Comparison of ENCODE assay signal across 22 cellular contexts in the genomic region with DNA sequence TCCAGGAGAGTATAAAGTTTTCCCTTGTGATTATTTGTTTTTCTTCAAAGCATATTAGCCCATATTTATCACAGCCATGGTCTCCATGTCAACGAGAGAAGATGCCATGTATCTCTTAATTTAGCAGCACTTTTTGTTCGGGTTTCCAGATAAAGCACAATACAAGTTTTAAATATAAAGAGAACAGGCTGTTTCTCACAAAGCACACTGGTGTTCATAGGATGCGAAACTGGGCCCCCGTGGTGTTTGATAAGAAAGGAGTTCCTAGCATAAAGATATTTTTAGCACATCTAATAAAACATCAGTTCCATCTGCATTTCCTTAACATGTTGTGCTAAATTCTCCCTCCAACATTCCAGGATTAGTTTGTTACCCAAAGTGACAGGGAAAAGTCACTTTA.
"Had no signal": no experiment of that assay in that cellular context is flagged by ENCODE, and none has a peak within 500 bp of the region (broad histone marks: within the 10 kb centered on the region; RNA-seq: fewer than 3 reads in every experiment).

No MANE protein-coding gene starts in this region.

- H3K9me3 ChIP-seq: breast epithelium, tibial nerve had no signal

- H3K4me1 Mint-ChIP-seq: immature natural killer cell, memory B cell, nephron progenitor cell had no signal

- H2AFZ ChIP-seq: hepatocyte had no signal

- H3K27me3 Mint-ChIP-seq: progenitor cell of endocrine pancreas had no signal

- H3K27ac ChIP-seq: breast epithelium, coronary artery, hepatocyte, tibial nerve had no signal

- H3K36me3 ChIP-seq: breast epithelium, tibial nerve had no signal

- H3K36me3 Mint-ChIP-seq: activated naive CD8-positive, alpha-beta T cell; immature natural killer cell; memory B cell had no signal

- H3K4me2 ChIP-seq: hepatocyte had no signal

- H3K27ac Mint-ChIP-seq: activated naive CD8-positive, alpha-beta T cell; activated T-helper 2 cell treated with anti-CD3 and anti-CD28 coated beads, Interferon-gamma antibody, Interleukin-2, Interleukin-4, amounts not matched to agents 10 μg/mL and 5 μg/mL and 100 μg/mL, durations not matched to agents 14 hours and 24 hours and 36 hours; endodermal cell; immature natural killer cell; memory B cell; nephron progenitor cell; progenitor cell of endocrine pancreas had no signal

- H3K27me3 ChIP-seq: breast epithelium, hepatocyte, tibial nerve had no signal

- H3K79me2 ChIP-seq: hepatocyte had no signal

- H3K4me1 ChIP-seq: breast epithelium, tibial nerve had no signal

- H3K9me3 Mint-ChIP-seq: activated T-helper 2 cell treated with anti-CD3 and anti-CD28 coated beads, Interferon-gamma antibody, Interleukin-2, Interleukin-4, amounts not matched to agents 10 μg/mL and 5 μg/mL and 100 μg/mL, durations not matched to agents 14 hours and 24 hours and 36 hours; memory B cell had no signal

- H3K4me3 Mint-ChIP-seq: activated naive CD8-positive, alpha-beta T cell; activated T-cell treated with anti-CD3 and anti-CD28 coated beads, Interleukin-2, amount 50 U/mL, for 4 hours; endodermal cell; immature natural killer cell; memory B cell; nephron progenitor cell had no signal

- H3K4me3 ChIP-seq: breast epithelium, coronary artery, hepatocyte, tibial nerve had no signal

- DNase-seq: activated CD4-positive, alpha-beta T cell treated with anti-CD3 and anti-CD28 coated beads for 4 hours; activated CD4-positive, alpha-beta T cell treated with anti-CD3 and anti-CD28 coated beads, Interleukin-2, amount 50 U/mL, for 48 hours; activated CD4-positive, CD25-positive, alpha-beta regulatory T cell; activated CD8-positive, alpha-beta memory T cell treated with anti-CD3 and anti-CD28 coated beads, Interleukin-2, amount 50 U/mL, for 48 hours; activated naive CD4-positive, alpha-beta T cell; activated T-cell treated with anti-CD3 and anti-CD28 coated beads, Interleukin-2, amount 50 U/mL, for 4 hours; endodermal cell; immature natural killer cell; nephron progenitor cell; stimulated activated CD4-positive, alpha-beta T cell treated with anti-CD3 and anti-CD28 coated beads, Interleukin-12 subunit alpha, Interleukin-12 subunit beta, amount 100 ng/mL, for 4 hours; stimulated activated CD4-positive, alpha-beta T cell treated with anti-CD3 and anti-CD28 coated beads, Interleukin-4, amount 100 ng/mL, for 4 hours; stimulated activated naive CD8-positive, alpha-beta T cell treated with anti-CD3 and anti-CD28 coated beads, Interleukin-15, Interleukin-2, amounts not matched to agents 100 U/mL and 50 U/mL, for 24 hours; T-helper 1 cell; T-helper 9 cell had no signal
